2 cellular contexts compared by ENCODE assay signal in genomic region chr9:72958485-72959266, GRCh38.
TF ChIP-seq lines count a peak whose summit lies in the region.

No MANE protein-coding gene starts in this region.

TF ChIP-seq in A549, 52 proteins besides CTCF, POLR2A, EP300 and RAD21:
- TF ChIP-seq RARB (CRISPR knock-in tag; IDR thresholded peaks at IDR 0.05), result no peak
- no peak for TF ChIP-seq TFCP2L1 (CRISPR knock-in tag; IDR thresholded peaks at IDR 0.05)
- no peak for TF ChIP-seq MAZ (IDR thresholded peaks at IDR 0.05; ENCODE audit: borderline replicate concordance, low read depth, low read length)
- TF ChIP-seq ZFP36 (IDR thresholded peaks at IDR 0.05; ENCODE audit: borderline replicate concordance, partially characterized antibody), result no peak
- TF ChIP-seq CBX2 (IDR thresholded peaks at IDR 0.05; ENCODE audit: borderline replicate concordance, low read depth), result no peak
- no peak for TF ChIP-seq CHD4 (IDR thresholded peaks at IDR 0.05; ENCODE audit: borderline replicate concordance)
- TF ChIP-seq HOXB5 (CRISPR knock-in tag; IDR thresholded peaks at IDR 0.05), result no peak
- TF ChIP-seq HOXB13 (CRISPR knock-in tag; IDR thresholded peaks at IDR 0.05; ENCODE audit: low read depth), result no peak
- TF ChIP-seq MYC (IDR thresholded peaks at IDR 0.05; ENCODE audit: borderline replicate concordance, low read length), result no peak
- TF ChIP-seq CEBPB (IDR thresholded peaks at IDR 0.05), result no peak
- TF ChIP-seq PBX3 (IDR thresholded peaks at IDR 0.05), result no peak
- no peak for TF ChIP-seq TP53 (CRISPR knock-in tag; IDR thresholded peaks at IDR 0.05)
- TF ChIP-seq FOSL2 (IDR thresholded peaks at IDR 0.05), result no peak
- no peak for TF ChIP-seq FOSL2 (CRISPR knock-in tag; IDR thresholded peaks at IDR 0.05)
- no peak for TF ChIP-seq JUNB (IDR thresholded peaks at IDR 0.05)
TF ChIP-seq in A549: peak in this region for 0.

TF ChIP-seq in H1, 55 proteins besides CTCF, POLR2A, EP300 and RAD21:
- TF ChIP-seq TCF12 (IDR thresholded peaks at IDR 0.05; ENCODE audit: low read depth, low read length), result no peak
- TF ChIP-seq JUND (IDR thresholded peaks at IDR 0.05; ENCODE audit: low read length), result no peak
- TF ChIP-seq KDM5A (IDR thresholded peaks at IDR 0.05; ENCODE audit: low read length), result no peak
- no peak for TF ChIP-seq CREB1 (IDR thresholded peaks at IDR 0.05)
